In genomic region chr5:60698316-60698715, GRCh38 we compare ENCODE assay signal across 2 cellular contexts.
TF ChIP-seq lines count a peak whose summit lies in the region.

No MANE protein-coding gene starts in this region.

TF ChIP-seq in SK-N-SH, 30 proteins besides CTCF, POLR2A, EP300 and RAD21 (continued from another document):
- TF ChIP-seq ZBTB33 (IDR thresholded peaks at IDR 0.05; ENCODE audit: borderline replicate concordance, low read depth): no peak

TF ChIP-seq in SK-N-SH treated with all-trans-retinoic acid at 6 μM for 48 hours, 23 proteins besides CTCF, POLR2A, EP300 and RAD21 (continued from another document):
- no peak for TF ChIP-seq PATZ1 (CRISPR knock-in tag; IDR thresholded peaks at IDR 0.05; ENCODE audit: borderline replicate concordance)
- TF ChIP-seq ESRRG (CRISPR knock-in tag; IDR thresholded peaks at IDR 0.05): no peak
- TF ChIP-seq GLIS3 (CRISPR knock-in tag; IDR thresholded peaks at IDR 0.05): no peak
- no peak for TF ChIP-seq ZFP3 (CRISPR knock-in tag; IDR thresholded peaks at IDR 0.05)
TF ChIP-seq in SK-N-SH treated with all-trans-retinoic acid at 6 μM for 48 hours: peak in this region for 0.
